11 cellular contexts compared by ENCODE assay signal in genomic region chr13:46403851-46404731, GRCh38. TPM values are rescaled to one million over a fixed set of nuclear protein-coding genes. Genes with fewer than 3 reads are reported as not detected.
DNase-seq lines count a peak whose midpoint lies in the region; TF ChIP-seq lines count a peak whose summit lies in the region.
"Had no signal": no experiment of that assay in that cellular context is flagged by ENCODE, and none has a peak within 500 bp of the region (broad histone marks: within the 10 kb centered on the region; RNA-seq: fewer than 3 reads in every experiment).

No MANE protein-coding gene starts in this region.

- H3K9me3 ChIP-seq in muscle layer of duodenum (ENCODE audit: control insufficient read depth in 1 of 2, low read length in 2 of 2), result no peaks in the 10 kb centered on the region
- H3K9me3 ChIP-seq in PC-9 (ENCODE audit: insufficient read depth, low read depth), result no peaks in the 10 kb centered on the region

- no peak overlapping the region for H3K4me3 ChIP-seq in muscle layer of duodenum (ENCODE audit: low read depth in 1 of 2, low read length in 2 of 2)
- H3K4me3 ChIP-seq in PC-9, result no peak overlapping the region

- H3K4me1 ChIP-seq in muscle layer of duodenum (ENCODE audit: control insufficient read depth in 1 of 2, insufficient read depth in 2 of 2, low read length in 2 of 2) (peaks cover 0 to 4% of the 10 kb centered on the region in 2 donors), PC-9 (replicated peaks; ENCODE audit: insufficient read depth) (no peaks in the 10 kb centered on the region)

- H3K36me3 ChIP-seq in muscle layer of duodenum (ENCODE audit: control insufficient read depth in 1 of 2, insufficient read depth in 2 of 2, low read length in 2 of 2) (no peaks in the 10 kb centered on the region), PC-9 (ENCODE audit: low read depth) (no peaks in the 10 kb centered on the region)

- no peaks in the 10 kb centered on the region for H3K9me2 ChIP-seq in PC-9 (ENCODE audit: insufficient read depth)

- peaks cover 30% of the 10 kb centered on the region for H3K4me1 Mint-ChIP-seq in nephron progenitor cell

- H3K27ac Mint-ChIP-seq in nephron progenitor cell, result no peak overlapping the region

- no peak for TF ChIP-seq CTCF in PC-9 (conservative IDR thresholded peaks at IDR 0.05)
- TF ChIP-seq CTCF in nephron progenitor cell (IDR thresholded peaks at IDR 0.05), result no peak

- peaks cover 8% of the 10 kb centered on the region for H3K36me3 Mint-ChIP-seq in nephron progenitor cell (ENCODE audit: low read depth)

- no TSS peak for BruUV-seq in PC-9 (replicated peaks; lab: Mats Ljungman, UMichigan)

- H3K27me3 ChIP-seq in muscle layer of duodenum (ENCODE audit: low read depth, low read length) (no peaks in the 10 kb centered on the region), PC-9 (ENCODE audit: insufficient read depth, low read depth) (no peaks in the 10 kb centered on the region)

- H3K27ac ChIP-seq in caudate nucleus (ENCODE audit: low read depth, low read length) (peak overlapping the region; percentile 76), muscle layer of duodenum (ENCODE audit: low read length) (peak overlapping the region; percentile 62), PC-9 (no peak overlapping the region)

- no peaks in the 10 kb centered on the region for H3K27me3 Mint-ChIP-seq in nephron progenitor cell (ENCODE audit: low read depth, poor library complexity)

- H3F3A ChIP-seq in PC-9 (ENCODE audit: insufficient read depth, low read depth), result no peaks in the 10 kb centered on the region

- no peak overlapping the region for H2AFZ ChIP-seq in PC-9

- DNase-seq in CD1c-positive myeloid dendritic cell (ENCODE audit: extremely low spot score), result peak; percentile 65
- peak; percentile 84 to 85 for DNase-seq in Kasumi-1 (lab: John Stamatoyannopoulos, UW)
- no peak for DNase-seq in caudate nucleus (lab: John Stamatoyannopoulos, UW)
- no peak for DNase-seq in DMS 273 treated with DMSO at 0.1 percent for 48 hours (lab: John Stamatoyannopoulos, UW)
- DNase-seq in PC-9, result no peak
- DNase-seq in activated CD8-positive, alpha-beta memory T cell treated with anti-CD3 and anti-CD28 coated beads, Interleukin-2, amount 50 U/mL, for 48 hours, result no peak
- no peak for DNase-seq in nephron progenitor cell
- DNase-seq: hypothalamus, NCI-H1417, NCI-H524 treated with DMSO at 0.1 percent for 48 hours had no signal

- POLR2A ChIA-PET in PC-9 (lab: Charles Lee; ENCODE audit: unreplicated experiment), result no interaction called here

- intact Hi-C loops in PC-9 (cut with micrococcal nuclease; ENCODE audit: unreplicated experiment), result no loop called here

- H3K4me3 Mint-ChIP-seq in nephron progenitor cell, result no peak overlapping the region

- CTCF ChIA-PET in PC-9 (lab: Charles Lee), result no interaction called here

- H3K79me2 ChIP-seq in PC-9 (ENCODE audit: low read depth), result no peaks in the 10 kb centered on the region

- H3K4me2 ChIP-seq in PC-9, result no peak overlapping the region

- peaks cover 37% of the 10 kb centered on the region for H3K9me3 Mint-ChIP-seq in nephron progenitor cell

- no peaks in the 10 kb centered on the region for H4K20me1 ChIP-seq in PC-9 (ENCODE audit: insufficient read depth)

RNA-seq across cellular contexts. Expression of gene RUBCNL, which starts 17.0 kb away (rescaled TPM):
- 0.37 TPM in 1 of 2 replicates, not detected in the other for total RNA-seq in PC-9 (2021)

Comparison
In these comparisons a context has a peak if more than half of its experiments do, and no peak if none do; other contexts are left out.
1. DNase-seq: peak in CD1c-positive myeloid dendritic cell (single experiment) and Kasumi-1 (2 of 2); none in caudate nucleus (0 of 61), DMS 273 treated with DMSO at 0.1 percent for 48 hours (single experiment), PC-9 (0 of 2), activated CD8-positive, alpha-beta memory T cell treated with anti-CD3 and anti-CD28 coated beads, Interleukin-2, amount 50 U/mL, for 48 hours (single experiment) and nephron progenitor cell (single experiment).